Comparison of ENCODE assay signal across 23 cellular contexts in genomic region chr2:160464017-160464416, GRCh38. TPM values are rescaled to one million over a fixed set of nuclear protein-coding genes. Genes with fewer than 3 reads are reported as not detected.
A peak's percentile ranks its signal among the peaks of the same experiment; 100 is the strongest.
DNase-seq lines count a peak whose midpoint lies in the region; ATAC-seq, FAIRE-seq and TF ChIP-seq lines count a peak whose summit lies in the region.
"Had no signal": no experiment of that assay in that cellular context is flagged by ENCODE, and none has a peak within 500 bp of the region (broad histone marks: within the 10 kb centered on the region; RNA-seq: fewer than 3 reads in every experiment).

No MANE protein-coding gene starts in this region.

- no peak for TF ChIP-seq RAD21 in HepG2 (CRISPR knock-in tag; IDR thresholded peaks at IDR 0.05)

- H3K4me1 ChIP-seq in HepG2 (ENCODE audit: insufficient read depth, low read length) (no peaks in the 10 kb centered on the region), right lobe of liver (peaks cover 0 to 24% (median 10%) of the 10 kb centered on the region in 4 donors), SJCRH30 (no peaks in the 10 kb centered on the region)

- in situ Hi-C loops in HepG2 (cut with HindIII; ENCODE audit: extremely low pct_ligation_motif_present, low pct_unique_long_range_greater_than_20kb) = no loop called here

- no peak for FAIRE-seq in HepG2 (lab: Jason Lieb, UNC)
- FAIRE-seq: A549, GM12892, GM19239, H54, RCC 7860 had no signal

- peaks cover 34% of the 10 kb centered on the region for H4K20me1 ChIP-seq in HepG2 (ENCODE audit: insufficient read depth, low read length)

- DNase-seq in HepG2 (ENCODE audit: low spot score) (no peak), right lobe of liver (no peak), COLO668 (lab: John Stamatoyannopoulos, UW; ENCODE audit: unreplicated experiment) (no peak), NCI-H510A (lab: John Stamatoyannopoulos, UW) (no peak), SJCRH30 (no peak)
- DNase-seq: DMS153, DND-41, KBM-7, MV-4-11, NCI-H1105, NCI-H1436 treated with DMSO at 0.1 percent for 48 hours, NCI-H187 treated with DMSO at 0.1 percent for 48 hours, NCI-H2171 treated with DMSO at 0.1 percent for 48 hours, NCI-H524 treated with DMSO at 0.1 percent for 48 hours, NCI-H774 had no signal

- no peak overlapping the region for H2AFZ ChIP-seq in HepG2 (ENCODE audit: low read length)

- CTCF ChIA-PET in HepG2 (lab: Yijun Ruan, JAX; ENCODE audit: low intra/inter-chr PET ratio, low total read pairs) = no interaction called here

- H3K27me3 ChIP-seq in HepG2 (ENCODE audit: control insufficient read depth in 1 of 2, insufficient read depth in 2 of 2, low read length in 2 of 2) (no peaks in the 10 kb centered on the region), right lobe of liver (no peaks in the 10 kb centered on the region), SJCRH30 (no peaks in the 10 kb centered on the region)

- TF ChIP-seq CTCF in HepG2 (CRISPR knock-in tag; IDR thresholded peaks at IDR 0.05) (no peak), right lobe of liver (IDR thresholded peaks at IDR 0.05) (no peak), nephron (IDR thresholded peaks at IDR 0.05; ENCODE audit: unreplicated experiment in 3 of 3) (no peak)

- TF ChIP-seq POLR2A in HepG2 (IDR thresholded peaks at IDR 0.05; ENCODE audit: insufficient read depth in 1 of 2, low read depth in 2 of 2, low read length in 2 of 2) (no peak), right lobe of liver (IDR thresholded peaks at IDR 0.05) (no peak)

- H3K27ac ChIP-seq in HepG2 (ENCODE audit: extremely low read length, insufficient read depth, low read length) = no peak overlapping the region
- no peak overlapping the region for H3K27ac ChIP-seq in right lobe of liver
- no peak overlapping the region for H3K27ac ChIP-seq in SJCRH30
- H3K27ac ChIP-seq: A549, C4-2B had no signal

- no peak overlapping the region for H3K4me3 ChIP-seq in HepG2 (replicated peaks in 1 of 3; ENCODE audit: insufficient read depth in 1 of 3, low read depth in 2 of 3, low read length in 3 of 3)
- H3K4me3 ChIP-seq in right lobe of liver = no peak overlapping the region
- H3K4me3 ChIP-seq in SJCRH30 = no peak overlapping the region
- H3K4me3 ChIP-seq: A549 had no signal

- H3K36me3 Mint-ChIP-seq in activated T-helper 17 cell treated with anti-CD3 and anti-CD28 coated beads, Interleukin-2, amount 50 U/mL, for 72 hours (ENCODE audit: low read depth) = peaks cover 5% of the 10 kb centered on the region
- no peaks in the 10 kb centered on the region for H3K36me3 Mint-ChIP-seq in nephron (ENCODE audit: low read depth)

- TF ChIP-seq EP300 in HepG2 (IDR thresholded peaks at IDR 0.05; ENCODE audit: low read depth in 2 of 2, low read length in 2 of 2) = no peak
- TF ChIP-seq EP300 in HepG2 (CRISPR knock-in tag; IDR thresholded peaks at IDR 0.05; ENCODE audit: borderline replicate concordance) = no peak

- H3K9me3 ChIP-seq in HepG2 (ENCODE audit: low read length) = no peaks in the 10 kb centered on the region
- no peaks in the 10 kb centered on the region for H3K9me3 ChIP-seq in right lobe of liver
- H3K9me3 ChIP-seq in SJCRH30 (replicated peaks) = no peaks in the 10 kb centered on the region
- H3K9me3 ChIP-seq: A549 had no signal

- BruUV-seq in HepG2 (replicated peaks; lab: Mats Ljungman, UMichigan) = no TSS peak

- H3K36me3 ChIP-seq in HepG2 (replicated peaks in 1 of 2; ENCODE audit: control insufficient read depth in 1 of 2, insufficient read depth in 2 of 2, low read length in 2 of 2) = no peaks in the 10 kb centered on the region
- H3K36me3 ChIP-seq in right lobe of liver = no peaks in the 10 kb centered on the region
- no peaks in the 10 kb centered on the region for H3K36me3 ChIP-seq in SJCRH30

- peaks cover 65% of the 10 kb centered on the region for H3K79me2 ChIP-seq in HepG2 (ENCODE audit: insufficient read depth, low read length)

- no peaks in the 10 kb centered on the region for H3K9me3 Mint-ChIP-seq in activated T-helper 17 cell treated with anti-CD3 and anti-CD28 coated beads, Interleukin-2, amount 50 U/mL, for 72 hours
- no peaks in the 10 kb centered on the region for H3K9me3 Mint-ChIP-seq in nephron

- no peaks in the 10 kb centered on the region for H3K27me3 Mint-ChIP-seq in activated T-helper 17 cell treated with anti-CD3 and anti-CD28 coated beads, Interleukin-2, amount 50 U/mL, for 72 hours
- no peaks in the 10 kb centered on the region for H3K27me3 Mint-ChIP-seq in nephron (ENCODE audit: low read depth)

- intact Hi-C loops in HepG2 (cut with micrococcal nuclease; ENCODE audit: unreplicated experiment) (no loop called here), right lobe of liver (cut with DNase I) (no loop called here)

- WGBS in HepG2 (ENCODE audit: low lambda C conversion rate) = 98% methylated on average over 2 of the region's 2 CpGs
- 90% methylated on average over 2 of the region's 2 CpGs for WGBS in right lobe of liver (ENCODE audit: insufficient coverage, low coverage, low lambda C conversion rate, missing lambda C conversion rate)

- no peak for ATAC-seq in HepG2
- no peak for ATAC-seq in right lobe of liver
- no peak for ATAC-seq in activated T-helper 17 cell treated with anti-CD3 and anti-CD28 coated beads, Interleukin-2, amount 50 U/mL, for 72 hours (replicated peaks)
- ATAC-seq: A549 had no signal

- peak overlapping the region; percentile 21 for H3K4me3 Mint-ChIP-seq in activated T-helper 17 cell treated with anti-CD3 and anti-CD28 coated beads, Interleukin-2, amount 50 U/mL, for 72 hours
- no peak overlapping the region for H3K4me3 Mint-ChIP-seq in nephron

- H3K9ac ChIP-seq in HepG2 (ENCODE audit: insufficient read depth, low read depth, low read length) = no peak overlapping the region

- H3K4me2 ChIP-seq in HepG2 (ENCODE audit: low read depth, low read length) = no peak overlapping the region
- H3K4me2 ChIP-seq: A549 had no signal

- H3K27ac Mint-ChIP-seq in activated T-helper 17 cell treated with anti-CD3 and anti-CD28 coated beads, Interleukin-2, amount 50 U/mL, for 72 hours = peak overlapping the region; percentile 17
- peak overlapping the region in 2 of 3 experiments; percentile 15 to 28 for H3K27ac Mint-ChIP-seq in nephron

- H3K4me1 Mint-ChIP-seq in activated T-helper 17 cell treated with anti-CD3 and anti-CD28 coated beads, Interleukin-2, amount 50 U/mL, for 72 hours = peaks cover 53% of the 10 kb centered on the region
- H3K4me1 Mint-ChIP-seq in nephron = peaks cover 63% of the 10 kb centered on the region

- POLR2A ChIA-PET in HepG2 (lab: Yijun Ruan, JAX) = no interaction called here

TF ChIP-seq in HepG2, 621 proteins besides CTCF, POLR2A, EP300 and RAD21:
- TF ChIP-seq MAFK (conservative IDR thresholded peaks at IDR 0.05 in 1 of 2, IDR thresholded peaks at IDR 0.05 in 1 of 2; ENCODE audit: low read length in 2 of 2) = peak; percentile 14 to 48; a peak in 1 of 4 replicates
- TF ChIP-seq MAFF (IDR thresholded peaks at IDR 0.05; ENCODE audit: low read depth, low read length) = peak; percentile 51; the same call in 1 of the 2 replicates
- no peak for TF ChIP-seq SAP130 (CRISPR knock-in tag; IDR thresholded peaks at IDR 0.05; ENCODE audit: low read depth)
- no peak for TF ChIP-seq CREB1 (IDR thresholded peaks at IDR 0.05)
- 0 out of 2 replicates have a peak, but pooled peaks have one; percentile 20 for TF ChIP-seq CREB1 (CRISPR knock-in tag; IDR thresholded peaks at IDR 0.05)
- no peak for TF ChIP-seq ZSCAN29 (CRISPR knock-in tag; conservative IDR thresholded peaks at IDR 0.05)

RNA-seq across cellular contexts. Expression of gene RBMS1, which starts 29.6 kb away (rescaled TPM):
- 52.1 and 55.5 TPM in 2 replicates for total RNA-seq in HepG2 (2016; rRNA removed; fragmentation: Illumina TruSeq; extraction: Trizol)
- 4.1 and 5.2 TPM in 2 replicates for total RNA-seq in HepG2 (2016; cell fraction: cytosol; rRNA removed; fragmentation: Illumina TruSeq; extraction: Trizol; ENCODE audit: low read depth)
- 51.6 and 52.5 TPM in 2 replicates for total RNA-seq in HepG2 (2016; cell fraction: insoluble cytoplasmic fraction; rRNA removed; fragmentation: Illumina TruSeq; extraction: Trizol)
- total RNA-seq in HepG2 (2016; cell fraction: membrane; rRNA removed; fragmentation: Illumina TruSeq; extraction: Trizol) = 18.5 and 21.0 TPM in 2 replicates
- 44.0 and 59.0 TPM in 2 replicates for total RNA-seq in HepG2 (2016; cell fraction: nucleus; rRNA removed; fragmentation: Illumina TruSeq; extraction: Trizol)
- polyA plus RNA-seq in HepG2 (2011; rRNA removed) = 82.9 and 110 TPM in 2 replicates
- polyA plus RNA-seq in HepG2 (2011; cell fraction: cytosol; rRNA removed) = 71.0 and 80.7 TPM in 2 replicates
- polyA plus RNA-seq in HepG2 (2011; cell fraction: nucleus; rRNA removed) = 50.6 and 54.0 TPM in 2 replicates
- polyA plus RNA-seq in HepG2 (2012) = 70.0 and 92.2 TPM in 2 replicates
- 2.6 and 2.7 TPM in 2 replicates for polyA plus RNA-seq in HepG2 (2016; cell fraction: cytosol; fragmentation: Illumina TruSeq; extraction: Trizol; ENCODE audit: low read depth)
- polyA plus RNA-seq in HepG2 (2016; cell fraction: insoluble cytoplasmic fraction; fragmentation: Illumina TruSeq; extraction: Trizol; ENCODE audit: low read depth) = 51.8 and 60.2 TPM in 2 replicates
- polyA plus RNA-seq in HepG2 (2016; cell fraction: membrane; fragmentation: Illumina TruSeq; extraction: Trizol; ENCODE audit: low read depth) = 10.2 and 12.3 TPM in 2 replicates
- 43.3 and 48.9 TPM in 2 replicates for polyA plus RNA-seq in HepG2 (2016; cell fraction: nucleus; fragmentation: Illumina TruSeq; extraction: Trizol; ENCODE audit: insufficient read depth, low read depth)
- polyA minus RNA-seq in HepG2 (2011; rRNA and poly(A)+ RNA removed; ENCODE audit: low replicate concordance) = 28.8 and 93.8 TPM in 2 replicates
- polyA minus RNA-seq in HepG2 (2011; cell fraction: cytosol; rRNA and poly(A)+ RNA removed) = 56.0 and 61.6 TPM in 2 replicates
- 172 and 186 TPM in 2 replicates for polyA minus RNA-seq in HepG2 (2011; cell fraction: nucleus; rRNA and poly(A)+ RNA removed)
- 10 to 100 TPM in 4 of 6 experiments, 1 to 10 TPM in 2; 8.5 to 21.4 (median 14.3) TPM for total RNA-seq in right lobe of liver
- total RNA-seq in activated T-helper 17 cell treated with anti-CD3 and anti-CD28 coated beads, Interleukin-2, amount 50 U/mL, for 72 hours = 10 to 100 TPM; 45.0 to 62.1 TPM
- 79.2 and 86.6 TPM in 2 replicates for total RNA-seq in SJCRH30 (2014; rRNA removed; shearing (Covaris generic))
